ENCODE assay signal across 11 cellular contexts in genomic region chr6:14635933-14636599, GRCh38.
A peak's percentile ranks its signal among the peaks of the same experiment; 100 is the strongest.
DNase-seq lines count a peak whose midpoint lies in the region; ATAC-seq and TF ChIP-seq lines count a peak whose summit lies in the region.
"Had no signal": no experiment of that assay in that cellular context is flagged by ENCODE, and none has a peak within 500 bp of the region (broad histone marks: within the 10 kb centered on the region; RNA-seq: fewer than 3 reads in every experiment).

No MANE protein-coding gene starts in this region.

- H3K27ac ChIP-seq in spleen, result peak overlapping the region; percentile 24 to 85 (median 62)
- H3K27ac ChIP-seq: A549, upper lobe of right lung had no signal

- TF ChIP-seq POLR2A in spleen (IDR thresholded peaks at IDR 0.05), result no peak

- no peaks in the 10 kb centered on the region for H3K27me3 ChIP-seq in spleen (replicated peaks in 1 of 7)
- H3K27me3 ChIP-seq: upper lobe of right lung had no signal

- peaks cover 2% of the 10 kb centered on the region for H3K36me3 Mint-ChIP-seq in activated CD4-positive, alpha-beta T cell treated with anti-CD3 and anti-CD28 coated beads, Interleukin-2, amount 10 ng/mL, durations not matched to agents 24 days and 14 days (ENCODE audit: low read depth)
- no peaks in the 10 kb centered on the region for H3K36me3 Mint-ChIP-seq in activated CD8-positive, alpha-beta T cell treated with anti-CD3 and anti-CD28 coated beads, Interleukin-2, amount 10 ng/mL, durations not matched to agents 7 days and 5 days (ENCODE audit: low read depth)
- no peaks in the 10 kb centered on the region for H3K36me3 Mint-ChIP-seq in chondrocyte (ENCODE audit: low read depth)

- H3K9me3 Mint-ChIP-seq in activated CD4-positive, alpha-beta T cell treated with anti-CD3 and anti-CD28 coated beads, Interleukin-2, amount 10 ng/mL, durations not matched to agents 24 days and 14 days, result peaks cover 4% of the 10 kb centered on the region
- no peaks in the 10 kb centered on the region for H3K9me3 Mint-ChIP-seq in activated CD8-positive, alpha-beta T cell treated with anti-CD3 and anti-CD28 coated beads, Interleukin-2, amount 10 ng/mL, durations not matched to agents 7 days and 5 days (ENCODE audit: insufficient read depth)
- H3K9me3 Mint-ChIP-seq in chondrocyte (ENCODE audit: low read depth), result no peaks in the 10 kb centered on the region

- H3K27me3 Mint-ChIP-seq in activated CD4-positive, alpha-beta T cell treated with anti-CD3 and anti-CD28 coated beads, Interleukin-2, amount 10 ng/mL, durations not matched to agents 24 days and 14 days, result peaks cover 17% of the 10 kb centered on the region
- peaks cover 26% of the 10 kb centered on the region for H3K27me3 Mint-ChIP-seq in activated CD8-positive, alpha-beta T cell treated with anti-CD3 and anti-CD28 coated beads, Interleukin-2, amount 10 ng/mL, durations not matched to agents 7 days and 5 days (ENCODE audit: low read depth)
- H3K27me3 Mint-ChIP-seq in chondrocyte (ENCODE audit: low read depth), result peaks cover 5% of the 10 kb centered on the region

- TF ChIP-seq CTCF in spleen (IDR thresholded peaks at IDR 0.05 in 8 of 11, conservative IDR thresholded peaks at IDR 0.05 in 3 of 11), result no peak
- TF ChIP-seq CTCF in chondrocyte (IDR thresholded peaks at IDR 0.05), result no peak

- no peaks in the 10 kb centered on the region for H3K36me3 ChIP-seq in spleen
- H3K36me3 ChIP-seq: upper lobe of right lung had no signal

- H3K4me1 Mint-ChIP-seq in activated CD4-positive, alpha-beta T cell treated with anti-CD3 and anti-CD28 coated beads, Interleukin-2, amount 10 ng/mL, durations not matched to agents 24 days and 14 days, result peaks cover 65% of the 10 kb centered on the region
- peaks cover 47% of the 10 kb centered on the region for H3K4me1 Mint-ChIP-seq in activated CD8-positive, alpha-beta T cell treated with anti-CD3 and anti-CD28 coated beads, Interleukin-2, amount 10 ng/mL, durations not matched to agents 7 days and 5 days (ENCODE audit: low read depth)
- peaks cover 16% of the 10 kb centered on the region for H3K4me1 Mint-ChIP-seq in chondrocyte (ENCODE audit: low read depth)

- CTCF ChIA-PET in activated CD8-positive, alpha-beta T cell treated with anti-CD3 and anti-CD28 coated beads, Interleukin-2, amount 10 ng/mL, durations not matched to agents 7 days and 5 days (lab: Charles Lee), result interaction anchor here (0.9 to 2.0 kb wide), 6 partner anchors 12 to 426 kb away, joined by 3 to 7 read pairs (median 6); no protein-coding TSS in a partner anchor

- POLR2A ChIA-PET in activated CD8-positive, alpha-beta T cell treated with anti-CD3 and anti-CD28 coated beads, Interleukin-2, amount 10 ng/mL, durations not matched to agents 7 days and 5 days (lab: Charles Lee), result interaction anchor here (1.0 to 1.3 kb wide), 3 partner anchors 25 to 437 kb away, joined by 3 to 5 read pairs (median 4); no protein-coding TSS in a partner anchor

- H3K27ac Mint-ChIP-seq in activated CD4-positive, alpha-beta T cell treated with anti-CD3 and anti-CD28 coated beads, Interleukin-2, amount 10 ng/mL, durations not matched to agents 24 days and 14 days, result peak overlapping the region; percentile 86
- peak overlapping the region; percentile 70 for H3K27ac Mint-ChIP-seq in activated CD8-positive, alpha-beta T cell treated with anti-CD3 and anti-CD28 coated beads, Interleukin-2, amount 10 ng/mL, durations not matched to agents 7 days and 5 days
- H3K27ac Mint-ChIP-seq in chondrocyte (ENCODE audit: unreplicated experiment), result no peak overlapping the region

- ATAC-seq in HG02852 (IDR thresholded peaks at IDR 0.05; ENCODE audit: unreplicated experiment), result peak; percentile 68
- peak; percentile 78 for ATAC-seq in activated CD8-positive, alpha-beta T cell treated with anti-CD3 and anti-CD28 coated beads, Interleukin-2, amount 10 ng/mL, durations not matched to agents 7 days and 5 days
- ATAC-seq: A549, upper lobe of right lung had no signal

- H3K4me3 Mint-ChIP-seq in activated CD4-positive, alpha-beta T cell treated with anti-CD3 and anti-CD28 coated beads, Interleukin-2, amount 10 ng/mL, durations not matched to agents 24 days and 14 days, result peak overlapping the region; percentile 76
- H3K4me3 Mint-ChIP-seq in activated CD8-positive, alpha-beta T cell treated with anti-CD3 and anti-CD28 coated beads, Interleukin-2, amount 10 ng/mL, durations not matched to agents 7 days and 5 days, result peak overlapping the region; percentile 49
- no peak overlapping the region for H3K4me3 Mint-ChIP-seq in chondrocyte (ENCODE audit: unreplicated experiment)

- 44 to 59% (median 57%) methylated on average over 6 of the region's 6 CpGs for WGBS in spleen, 5 donors

- intact Hi-C loops in activated CD4-positive, alpha-beta T cell treated with anti-CD3 and anti-CD28 coated beads, Interleukin-2, amount 10 ng/mL, durations not matched to agents 24 days and 14 days (cut with micrococcal nuclease), result loop anchor here (1.0 to 10.0 kb wide), 3 partner anchors 28 to 181 kb away; no protein-coding TSS in a partner anchor
- intact Hi-C loops in spleen (cut with DNase I; ENCODE audit: low total_unique reads), result no loop called here

- H3K4me1 ChIP-seq in spleen, result peaks cover 48 to 84% (median 69%) of the 10 kb centered on the region in 6 donors
- H3K4me1 ChIP-seq: A549 had no signal

- H3K4me3 ChIP-seq in spleen, result peak overlapping the region in 1 of 8 donors; percentile 31
- H3K4me3 ChIP-seq: A549, upper lobe of right lung had no signal

- H3K9me3 ChIP-seq in spleen, result no peaks in the 10 kb centered on the region
- H3K9me3 ChIP-seq: A549, upper lobe of right lung had no signal

- DNase-seq in activated CD4-positive, alpha-beta T cell treated with anti-CD3 and anti-CD28 coated beads, Interleukin-2, amount 10 ng/mL, durations not matched to agents 24 days and 14 days, result peak; percentile 86
- DNase-seq in activated CD4-positive, alpha-beta T cell treated with anti-CD3 and anti-CD28 coated beads for 1 hour, result no peak
- peak; percentile 60 for DNase-seq in activated CD8-positive, alpha-beta T cell treated with anti-CD3 and anti-CD28 coated beads, Interleukin-2, amount 10 ng/mL, durations not matched to agents 7 days and 5 days
- DNase-seq in spleen (no peak), NOMO-1 treated with DMSO at 0.1 percent for 48 hours (lab: John Stamatoyannopoulos, UW; ENCODE audit: unreplicated experiment) (no peak), chondrocyte (ENCODE audit: low spot score) (no peak), GM19238 (ENCODE audit: insufficient read length, low spot score) (no peak)
- DNase-seq: GDM1, upper lobe of right lung had no signal

Comparison
In these comparisons a context has a peak if more than half of its experiments do, and no peak if none do; other contexts are left out.
1. DNase-seq: peak in activated CD4-positive, alpha-beta T cell treated with anti-CD3 and anti-CD28 coated beads, Interleukin-2, amount 10 ng/mL, durations not matched to agents 24 days and 14 days (single experiment) and activated CD8-positive, alpha-beta T cell treated with anti-CD3 and anti-CD28 coated beads, Interleukin-2, amount 10 ng/mL, durations not matched to agents 7 days and 5 days (single experiment); none in activated CD4-positive, alpha-beta T cell treated with anti-CD3 and anti-CD28 coated beads for 1 hour (single experiment), spleen (single experiment), NOMO-1 treated with DMSO at 0.1 percent for 48 hours (single experiment), chondrocyte (single experiment) and GM19238 (single experiment).